Comparison of ENCODE assay signal across 1 cellular context in the genomic region with DNA sequence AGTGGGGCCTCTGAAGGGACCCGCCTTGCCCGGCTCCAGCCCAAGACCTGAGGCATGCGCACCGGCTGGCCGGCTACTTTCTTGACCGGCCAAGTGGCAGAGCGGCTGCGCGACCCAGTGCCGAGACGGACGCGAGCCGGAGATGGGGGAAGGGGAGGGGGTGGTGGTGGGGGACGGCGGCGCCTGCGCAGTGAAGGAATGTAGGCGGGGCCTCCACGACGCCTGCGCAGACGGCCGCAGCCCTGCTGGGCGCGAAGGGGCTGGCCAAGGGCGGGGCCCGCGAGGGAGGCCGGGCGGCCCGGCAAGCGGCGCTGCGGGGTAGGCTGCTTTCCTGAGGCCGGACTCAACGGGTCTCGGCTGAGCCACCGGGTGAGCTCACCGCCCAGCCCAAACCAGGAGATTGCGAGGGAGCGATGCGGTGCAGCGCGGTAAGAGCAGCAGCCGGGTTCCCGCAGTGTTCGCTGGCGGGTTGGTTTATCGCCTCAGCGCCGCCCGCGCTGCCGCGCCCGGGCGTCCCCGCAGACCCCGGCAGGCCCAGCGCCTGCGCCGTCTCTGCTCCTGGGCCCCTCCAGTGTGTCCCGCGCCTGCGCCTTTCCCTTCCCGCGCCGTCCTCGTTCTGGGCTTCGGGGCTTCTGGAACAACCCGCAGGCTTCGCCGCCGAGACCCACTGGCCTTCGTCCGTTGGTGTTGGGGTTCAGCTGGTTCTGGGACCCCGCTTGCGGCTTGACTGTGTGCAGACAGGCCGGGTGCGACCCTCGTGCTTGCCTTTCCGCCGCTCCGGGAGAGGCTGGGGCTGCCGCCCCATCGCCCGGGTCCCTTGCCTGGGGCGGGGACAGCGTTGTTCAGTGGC.
A peak's percentile ranks its signal among the peaks of the same experiment; 100 is the strongest.
TF ChIP-seq lines count a peak whose summit lies in the region.

A gene with protein sequence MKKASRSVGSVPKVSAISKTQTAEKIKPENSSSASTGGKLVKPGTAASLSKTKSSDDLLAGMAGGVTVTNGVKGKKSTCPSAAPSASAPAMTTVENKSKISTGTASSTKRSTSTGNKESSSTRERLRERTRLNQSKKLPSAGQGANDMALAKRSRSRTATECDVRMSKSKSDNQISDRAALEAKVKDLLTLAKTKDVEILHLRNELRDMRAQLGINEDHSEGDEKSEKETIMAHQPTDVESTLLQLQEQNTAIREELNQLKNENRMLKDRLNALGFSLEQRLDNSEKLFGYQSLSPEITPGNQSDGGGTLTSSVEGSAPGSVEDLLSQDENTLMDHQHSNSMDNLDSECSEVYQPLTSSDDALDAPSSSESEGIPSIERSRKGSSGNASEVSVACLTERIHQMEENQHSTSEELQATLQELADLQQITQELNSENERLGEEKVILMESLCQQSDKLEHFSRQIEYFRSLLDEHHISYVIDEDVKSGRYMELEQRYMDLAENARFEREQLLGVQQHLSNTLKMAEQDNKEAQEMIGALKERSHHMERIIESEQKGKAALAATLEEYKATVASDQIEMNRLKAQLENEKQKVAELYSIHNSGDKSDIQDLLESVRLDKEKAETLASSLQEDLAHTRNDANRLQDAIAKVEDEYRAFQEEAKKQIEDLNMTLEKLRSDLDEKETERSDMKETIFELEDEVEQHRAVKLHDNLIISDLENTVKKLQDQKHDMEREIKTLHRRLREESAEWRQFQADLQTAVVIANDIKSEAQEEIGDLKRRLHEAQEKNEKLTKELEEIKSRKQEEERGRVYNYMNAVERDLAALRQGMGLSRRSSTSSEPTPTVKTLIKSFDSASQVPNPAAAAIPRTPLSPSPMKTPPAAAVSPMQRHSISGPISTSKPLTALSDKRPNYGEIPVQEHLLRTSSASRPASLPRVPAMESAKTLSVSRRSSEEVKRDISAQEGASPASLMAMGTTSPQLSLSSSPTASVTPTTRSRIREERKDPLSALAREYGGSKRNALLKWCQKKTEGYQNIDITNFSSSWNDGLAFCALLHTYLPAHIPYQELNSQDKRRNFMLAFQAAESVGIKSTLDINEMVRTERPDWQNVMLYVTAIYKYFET (plus strand): TSS at position 276 of the 850 bp plus-strand sequence. CDS start 31,401 bp downstream, outside the sequence.

TF ChIP-seq in GM12878, 131 proteins besides CTCF, POLR2A, EP300 and RAD21 (continued from another document and continues in another):
- TF ChIP-seq REST (IDR thresholded peaks at IDR 0.05; ENCODE audit: low read depth, low read length) (no peak), IKZF2 (IDR thresholded peaks at IDR 0.05) (no peak), NR2F1 (conservative IDR thresholded peaks at IDR 0.05) (peak; percentile 45; the same call in 1 of the 2 replicates), RCOR1 (conservative IDR thresholded peaks at IDR 0.05; ENCODE audit: low read depth, low read length) (no peak), E2F8 (IDR thresholded peaks at IDR 0.05; ENCODE audit: low read depth, partially characterized antibody) (no peak), NFXL1 (IDR thresholded peaks at IDR 0.05; ENCODE audit: borderline replicate concordance) (no peak), CBX5 (IDR thresholded peaks at IDR 0.05; ENCODE audit: low read depth) (no peak), BHLHE40 (IDR thresholded peaks at IDR 0.05; ENCODE audit: borderline replicate concordance in 1 of 2, low read depth in 2 of 2, low read length in 1 of 2) (peak in 1 of 2 experiments; percentile 48; a peak in 1 of 4 replicates), ZBTB11 (CRISPR knock-in tag; IDR thresholded peaks at IDR 0.05) (no peak), PBX3 (IDR thresholded peaks at IDR 0.05; ENCODE audit: insufficient replicate concordance, low read depth, low read length) (no peak), GATAD2B (conservative IDR thresholded peaks at IDR 0.05; ENCODE audit: low read depth) (peak; percentile 97), IKZF1 (conservative IDR thresholded peaks at IDR 0.05) (peak; percentile 94), NR2C2 (IDR thresholded peaks at IDR 0.05; ENCODE audit: borderline replicate concordance, control insufficient read depth, insufficient read length, low read depth) (no peak), ZNF207 (IDR thresholded peaks at IDR 0.05; ENCODE audit: borderline replicate concordance) (peak; percentile 85), PRDM15 (CRISPR knock-in tag; IDR thresholded peaks at IDR 0.05) (no peak), SMC3 (IDR thresholded peaks at IDR 0.05; ENCODE audit: borderline replicate concordance, low read length) (no peak; the same call in 1 of the 2 replicates), TCF12 (IDR thresholded peaks at IDR 0.05; ENCODE audit: low read depth, low read length) (no peak; the same call in 1 of the 2 replicates), MTA3 (IDR thresholded peaks at IDR 0.05; ENCODE audit: borderline replicate concordance, low read length) (no peak), EZH2 (IDR thresholded peaks at IDR 0.05; ENCODE audit: borderline replicate concordance, control insufficient read depth, low read depth, low read length) (no peak), SMAD1 (IDR thresholded peaks at IDR 0.05; ENCODE audit: low read depth, partially characterized antibody) (no peak), BCL11A (IDR thresholded peaks at IDR 0.05; ENCODE audit: low read depth, low read length) (no peak), SUPT20H (IDR thresholded peaks at IDR 0.05; ENCODE audit: borderline replicate concordance, control insufficient read depth, low read depth, low read length) (no peak), HDGF (IDR thresholded peaks at IDR 0.05) (no peak), CHD4 (IDR thresholded peaks at IDR 0.05) (no peak), TAF1 (IDR thresholded peaks at IDR 0.05; ENCODE audit: borderline replicate concordance, low read depth, low read length) (0 out of 2 replicates have a peak, but pooled peaks have one; percentile 37), RAD51 (IDR thresholded peaks at IDR 0.05) (no peak), NFYA (IDR thresholded peaks at IDR 0.05; ENCODE audit: borderline replicate concordance, low read depth, low read length) (no peak), MYC (IDR thresholded peaks at IDR 0.05; ENCODE audit: insufficient read depth, insufficient read length, insufficient replicate concordance, low read length, severe bottlenecking) (no peak)
- TF ChIP-seq, protein P1, sequence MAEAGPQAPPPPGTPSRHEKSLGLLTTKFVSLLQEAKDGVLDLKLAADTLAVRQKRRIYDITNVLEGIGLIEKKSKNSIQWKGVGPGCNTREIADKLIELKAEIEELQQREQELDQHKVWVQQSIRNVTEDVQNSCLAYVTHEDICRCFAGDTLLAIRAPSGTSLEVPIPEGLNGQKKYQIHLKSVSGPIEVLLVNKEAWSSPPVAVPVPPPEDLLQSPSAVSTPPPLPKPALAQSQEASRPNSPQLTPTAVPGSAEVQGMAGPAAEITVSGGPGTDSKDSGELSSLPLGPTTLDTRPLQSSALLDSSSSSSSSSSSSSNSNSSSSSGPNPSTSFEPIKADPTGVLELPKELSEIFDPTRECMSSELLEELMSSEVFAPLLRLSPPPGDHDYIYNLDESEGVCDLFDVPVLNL (IDR thresholded peaks at IDR 0.05; ENCODE audit: low read depth, low read length) = no peak
- TF ChIP-seq, protein P2, sequence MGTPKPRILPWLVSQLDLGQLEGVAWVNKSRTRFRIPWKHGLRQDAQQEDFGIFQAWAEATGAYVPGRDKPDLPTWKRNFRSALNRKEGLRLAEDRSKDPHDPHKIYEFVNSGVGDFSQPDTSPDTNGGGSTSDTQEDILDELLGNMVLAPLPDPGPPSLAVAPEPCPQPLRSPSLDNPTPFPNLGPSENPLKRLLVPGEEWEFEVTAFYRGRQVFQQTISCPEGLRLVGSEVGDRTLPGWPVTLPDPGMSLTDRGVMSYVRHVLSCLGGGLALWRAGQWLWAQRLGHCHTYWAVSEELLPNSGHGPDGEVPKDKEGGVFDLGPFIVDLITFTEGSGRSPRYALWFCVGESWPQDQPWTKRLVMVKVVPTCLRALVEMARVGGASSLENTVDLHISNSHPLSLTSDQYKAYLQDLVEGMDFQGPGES (IDR thresholded peaks at IDR 0.05) = no peak
